Comparison of ENCODE assay signal across 8 cellular contexts in genomic region chr2:97871096-97871780, GRCh38.
DNase-seq lines count a peak whose midpoint lies in the region; ATAC-seq and TF ChIP-seq lines count a peak whose summit lies in the region.

No MANE protein-coding gene starts in this region.

- H3K27ac ChIP-seq in HEK293 (ENCODE audit: extremely low read depth, low read depth, low read length) (no peak overlapping the region), lower lobe of right lung (no peak overlapping the region)

- DNase-seq in BJ (ENCODE audit: low read depth), result peak; percentile 41
- peak; percentile 86 for DNase-seq in astrocyte of the spinal cord (ENCODE audit: low read depth, low spot score)
- no peak for DNase-seq in mucosa of descending colon
- no peak for DNase-seq in T-helper 2 cell
- DNase-seq in activated effector memory CD4-positive, alpha-beta T cell treated with anti-CD3 and anti-CD28 coated beads, Interleukin-2, amount 50 U/mL, for 16 hours, result no peak
- no peak for DNase-seq in kidney glomerular epithelial cell (lab: John Stamatoyannopoulos, UW)
- DNase-seq in lower lobe of right lung, result no peak

- CTCF ChIA-PET in BJ (lab: Yijun Ruan, JAX), result interaction anchor here (1.1 kb wide), 1 partner anchor 64 kb away, joined by 3 read pairs; no protein-coding TSS in a partner anchor
- CTCF ChIA-PET in HEK293 (lab: Yijun Ruan, JAX), result interaction anchor here (0.6 kb wide), 1 partner anchor 665 kb away, joined by 4 read pairs; no protein-coding TSS in a partner anchor

- no peaks in the 10 kb centered on the region; the same call in 1 of the 2 replicates for H3K36me3 ChIP-seq in BJ (ENCODE audit: control insufficient read depth, insufficient read depth, low read length)
- H3K36me3 ChIP-seq in HEK293 (ENCODE audit: control insufficient read depth in 2 of 2, insufficient read depth in 1 of 2, low read length in 2 of 2), result no peaks in the 10 kb centered on the region
- no peaks in the 10 kb centered on the region for H3K36me3 ChIP-seq in mucosa of descending colon (ENCODE audit: low read depth)
- no peaks in the 10 kb centered on the region for H3K36me3 ChIP-seq in lower lobe of right lung

- in situ Hi-C loops in astrocyte of the spinal cord (cut with HindIII; ENCODE audit: low sequenced_read_pairs), result no loop called here

- H3K4me3 ChIP-seq in BJ (ENCODE audit: low read depth, low read length), result no peak overlapping the region
- no peak overlapping the region for H3K4me3 ChIP-seq in HEK293 (ENCODE audit: low read depth, low read length)
- no peak overlapping the region for H3K4me3 ChIP-seq in astrocyte of the spinal cord (ENCODE audit: low read depth, low read length)
- no peak overlapping the region for H3K4me3 ChIP-seq in mucosa of descending colon
- no peak overlapping the region for H3K4me3 ChIP-seq in lower lobe of right lung

- POLR2A ChIA-PET in BJ (lab: Charles Lee) (no interaction called here), HEK293 (lab: Yijun Ruan, JAX) (no interaction called here)

- intact Hi-C loops in mucosa of descending colon (cut with DNase I, micrococcal nuclease) (no loop called here), lower lobe of right lung (cut with DNase I) (no loop called here)

- ATAC-seq in mucosa of descending colon, result peak; percentile 22
- ATAC-seq in lower lobe of right lung, result no peak

- peaks cover 3% of the 10 kb centered on the region; the same call in 1 of the 2 replicates for H3K4me1 ChIP-seq in HEK293 (ENCODE audit: control insufficient read depth, insufficient read depth, low read length)
- peaks cover 18% of the 10 kb centered on the region for H3K4me1 ChIP-seq in mucosa of descending colon (ENCODE audit: low read depth)
- peaks cover 27% of the 10 kb centered on the region for H3K4me1 ChIP-seq in lower lobe of right lung

- no peak for TF ChIP-seq CTCF in BJ (IDR thresholded peaks at IDR 0.05; ENCODE audit: insufficient read depth, low read depth, low read length)
- TF ChIP-seq CTCF in HEK293 (tag by site-specific recombination; IDR thresholded peaks at IDR 0.05), result no peak
- TF ChIP-seq CTCF in astrocyte of the spinal cord (IDR thresholded peaks at IDR 0.05; ENCODE audit: low read depth, low read length), result no peak
- no peak for TF ChIP-seq CTCF in mucosa of descending colon (IDR thresholded peaks at IDR 0.05)
- TF ChIP-seq CTCF in lower lobe of right lung (IDR thresholded peaks at IDR 0.05), result no peak

- H3K9me3 ChIP-seq in HEK293 (ENCODE audit: control insufficient read depth, insufficient read depth, low read depth, low read length), result no peaks in the 10 kb centered on the region
- no peaks in the 10 kb centered on the region for H3K9me3 ChIP-seq in mucosa of descending colon
- no peaks in the 10 kb centered on the region for H3K9me3 ChIP-seq in lower lobe of right lung

- H3K27me3 ChIP-seq in BJ (ENCODE audit: control insufficient read depth, insufficient read depth, low read length) (no peaks in the 10 kb centered on the region), lower lobe of right lung (ENCODE audit: low read depth) (no peaks in the 10 kb centered on the region)

TF ChIP-seq in HEK293, 187 proteins besides CTCF, POLR2A, EP300 and RAD21:
- no peak for TF ChIP-seq ZNF121 (tag by site-specific recombination; IDR thresholded peaks at IDR 0.05)
- peak; percentile 50 for TF ChIP-seq SETDB1 (IDR thresholded peaks at IDR 0.05; ENCODE audit: insufficient read length, low read length)
- no peak for TF ChIP-seq SCRT1 (tag by site-specific recombination; IDR thresholded peaks at IDR 0.05; ENCODE audit: borderline replicate concordance)

Comparison
In these comparisons a context has a peak if more than half of its experiments do, and no peak if none do; other contexts are left out.
1. DNase-seq: peak in BJ (single experiment) and astrocyte of the spinal cord (single experiment); none in mucosa of descending colon (0 of 3), T-helper 2 cell (0 of 5), activated effector memory CD4-positive, alpha-beta T cell treated with anti-CD3 and anti-CD28 coated beads, Interleukin-2, amount 50 U/mL, for 16 hours (single experiment), kidney glomerular epithelial cell (single experiment) and lower lobe of right lung (single experiment).